In the genomic region with DNA sequence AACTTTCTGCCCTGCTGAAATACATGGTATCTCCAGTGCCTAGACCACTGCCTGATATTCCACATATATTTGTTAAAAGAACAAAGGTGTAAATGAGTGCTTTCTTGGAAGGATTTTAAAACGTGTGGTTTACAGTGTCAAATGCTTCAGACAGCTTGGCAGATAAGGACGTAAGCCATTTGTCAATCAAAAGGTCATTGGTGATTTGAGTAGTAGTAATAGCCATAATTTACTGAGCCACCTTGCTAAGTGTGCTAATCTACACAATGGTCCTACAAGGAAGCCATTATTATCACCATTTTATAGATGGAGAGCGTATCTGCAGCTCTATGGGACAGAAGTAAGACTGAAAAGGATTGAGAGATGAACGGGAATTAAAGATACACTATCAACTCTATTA, we compare ENCODE assay signal across 1 cellular context.
TF ChIP-seq lines count a peak whose summit lies in the region.

No MANE protein-coding gene starts in this region.

TF ChIP-seq in neural cell, 6 proteins besides CTCF, POLR2A, EP300 and RAD21 (continued from another document):
- TF ChIP-seq, protein P1, sequence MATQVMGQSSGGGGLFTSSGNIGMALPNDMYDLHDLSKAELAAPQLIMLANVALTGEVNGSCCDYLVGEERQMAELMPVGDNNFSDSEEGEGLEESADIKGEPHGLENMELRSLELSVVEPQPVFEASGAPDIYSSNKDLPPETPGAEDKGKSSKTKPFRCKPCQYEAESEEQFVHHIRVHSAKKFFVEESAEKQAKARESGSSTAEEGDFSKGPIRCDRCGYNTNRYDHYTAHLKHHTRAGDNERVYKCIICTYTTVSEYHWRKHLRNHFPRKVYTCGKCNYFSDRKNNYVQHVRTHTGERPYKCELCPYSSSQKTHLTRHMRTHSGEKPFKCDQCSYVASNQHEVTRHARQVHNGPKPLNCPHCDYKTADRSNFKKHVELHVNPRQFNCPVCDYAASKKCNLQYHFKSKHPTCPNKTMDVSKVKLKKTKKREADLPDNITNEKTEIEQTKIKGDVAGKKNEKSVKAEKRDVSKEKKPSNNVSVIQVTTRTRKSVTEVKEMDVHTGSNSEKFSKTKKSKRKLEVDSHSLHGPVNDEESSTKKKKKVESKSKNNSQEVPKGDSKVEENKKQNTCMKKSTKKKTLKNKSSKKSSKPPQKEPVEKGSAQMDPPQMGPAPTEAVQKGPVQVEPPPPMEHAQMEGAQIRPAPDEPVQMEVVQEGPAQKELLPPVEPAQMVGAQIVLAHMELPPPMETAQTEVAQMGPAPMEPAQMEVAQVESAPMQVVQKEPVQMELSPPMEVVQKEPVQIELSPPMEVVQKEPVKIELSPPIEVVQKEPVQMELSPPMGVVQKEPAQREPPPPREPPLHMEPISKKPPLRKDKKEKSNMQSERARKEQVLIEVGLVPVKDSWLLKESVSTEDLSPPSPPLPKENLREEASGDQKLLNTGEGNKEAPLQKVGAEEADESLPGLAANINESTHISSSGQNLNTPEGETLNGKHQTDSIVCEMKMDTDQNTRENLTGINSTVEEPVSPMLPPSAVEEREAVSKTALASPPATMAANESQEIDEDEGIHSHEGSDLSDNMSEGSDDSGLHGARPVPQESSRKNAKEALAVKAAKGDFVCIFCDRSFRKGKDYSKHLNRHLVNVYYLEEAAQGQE (IDR thresholded peaks at IDR 0.05; ENCODE audit: borderline replicate concordance), result peak; percentile 40
